In the genomic region with DNA sequence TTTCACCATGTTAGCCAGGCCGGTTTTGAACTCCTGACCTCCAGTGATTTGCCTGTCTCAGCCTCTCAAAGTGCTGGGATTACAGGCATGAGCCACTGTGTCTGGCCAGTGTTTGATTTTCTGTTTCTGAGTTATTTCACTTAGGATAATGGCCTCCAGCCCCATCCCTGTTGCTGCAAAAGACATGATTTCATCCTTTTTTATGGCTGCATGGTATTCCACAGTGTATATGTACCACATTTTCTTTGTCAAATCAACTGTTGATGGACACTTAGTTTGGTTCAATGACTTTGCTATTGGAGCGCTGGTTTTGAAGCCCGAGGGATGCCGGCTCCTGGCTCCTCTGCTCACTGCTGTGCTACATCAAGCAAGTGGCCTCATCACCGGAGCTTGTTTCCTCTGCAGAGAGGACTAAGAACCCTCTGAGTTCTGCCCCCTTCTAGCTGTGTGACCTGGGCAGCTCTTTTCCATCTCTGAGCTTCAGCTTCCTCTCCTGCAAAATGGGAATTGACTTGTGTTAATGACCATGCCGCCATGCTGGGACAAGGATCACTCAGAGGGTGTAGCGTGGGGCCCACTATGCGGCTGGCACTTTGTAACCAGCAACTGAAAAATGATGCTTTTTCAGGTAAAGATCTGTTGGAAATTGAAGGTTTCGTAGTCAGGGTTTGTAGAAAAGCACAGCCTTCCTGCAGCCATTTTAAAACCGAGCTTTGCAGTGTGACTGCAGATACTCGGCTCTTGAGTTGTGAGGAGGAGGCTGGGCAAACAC, we compare ENCODE assay signal across 14 cellular contexts.
"Had no signal": no experiment of that assay in that cellular context is flagged by ENCODE, and none has a peak within 500 bp of the region (broad histone marks: within the 10 kb centered on the region; RNA-seq: fewer than 3 reads in every experiment).

No MANE protein-coding gene starts in this region.

- H3K27ac ChIP-seq: psoas muscle, upper lobe of right lung had no signal

- H3K27me3 ChIP-seq: sigmoid colon had no signal

- H3K4me3 ChIP-seq: lung, psoas muscle, sigmoid colon, upper lobe of right lung had no signal

- H3K9me3 ChIP-seq: psoas muscle, sigmoid colon, upper lobe of right lung had no signal

- DNase-seq: activated B cell treated with CpG ODN at 0.5 μM for 24 hours; activated CD8-positive, alpha-beta memory T cell treated with anti-CD3 and anti-CD28 coated beads, Interleukin-2, amount 10 ng/mL, durations not matched to agents 7 days and 5 days; activated naive CD4-positive, alpha-beta T cell treated with Interleukin-2 at 50 U/mL for 16 hours; activated T-cell treated with anti-CD3 and anti-CD28 coated beads, Interleukin-2, amount 50 U/mL, for 72 hours; dermis blood vessel endothelial cell; hippocampal formation; natural killer cell; nucleus accumbens; psoas muscle; stimulated activated CD4-positive, alpha-beta T cell treated with anti-CD3 and anti-CD28 coated beads, Interleukin-12 subunit alpha, Interleukin-12 subunit beta, amount 100 ng/mL, for 4 hours; stimulated activated naive CD4-positive, alpha-beta T cell; upper lobe of right lung had no signal

- H3K36me3 ChIP-seq: sigmoid colon, upper lobe of right lung had no signal

- ATAC-seq: activated CD8-positive, alpha-beta memory T cell treated with anti-CD3 and anti-CD28 coated beads, Interleukin-2, amount 10 ng/mL, durations not matched to agents 7 days and 5 days; activated T-cell treated with anti-CD3 and anti-CD28 coated beads, Interleukin-2, amount 50 U/mL, for 72 hours; psoas muscle had no signal
